12 cellular contexts compared by ENCODE assay signal in the genomic region with DNA sequence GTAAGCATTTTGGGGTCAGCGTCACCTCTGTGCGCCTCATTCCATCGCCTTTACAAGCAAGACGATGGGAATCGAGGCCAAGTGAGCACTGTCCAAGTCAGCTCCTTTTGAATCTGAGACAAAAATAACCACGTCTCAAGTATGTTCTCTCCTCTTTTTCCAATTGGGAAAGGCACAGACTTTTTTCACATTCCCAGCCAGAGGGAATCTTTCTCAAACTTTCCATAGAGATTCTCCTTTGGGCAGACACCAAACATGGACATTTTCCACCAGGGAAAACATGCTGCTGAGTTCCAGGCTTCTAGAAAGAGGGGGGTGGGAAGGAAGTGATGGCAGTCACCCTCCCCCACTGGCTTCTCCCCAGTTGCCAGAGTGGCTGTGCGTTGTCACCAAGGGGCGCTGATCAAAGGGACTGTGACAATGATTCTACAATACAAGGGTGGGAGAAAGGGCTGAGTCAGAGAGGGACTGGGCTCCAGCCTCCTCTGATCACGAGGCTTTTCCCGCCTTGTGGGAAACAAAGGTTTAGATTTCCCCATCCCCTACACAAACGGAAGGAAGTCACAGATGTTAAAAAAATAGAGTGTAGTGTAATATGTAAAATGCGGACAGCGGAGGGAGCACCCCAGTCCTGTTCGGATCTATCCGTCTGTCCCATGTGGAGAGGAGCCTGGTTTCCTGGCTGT. TPM values are rescaled to one million over a fixed set of nuclear protein-coding genes. Genes with fewer than 3 reads are reported as not detected.
DNase-seq lines count a peak whose midpoint lies in the region; ATAC-seq and TF ChIP-seq lines count a peak whose summit lies in the region.
"Had no signal": no experiment of that assay in that cellular context is flagged by ENCODE, and none has a peak within 500 bp of the region (broad histone marks: within the 10 kb centered on the region; RNA-seq: fewer than 3 reads in every experiment).

No MANE protein-coding gene starts in this region.

- no peaks in the 10 kb centered on the region for H3K36me3 Mint-ChIP-seq in endodermal cell (ENCODE audit: low read depth)
- no peaks in the 10 kb centered on the region for H3K36me3 Mint-ChIP-seq in natural killer cell
- H3K36me3 Mint-ChIP-seq: type B pancreatic cell had no signal

- TF ChIP-seq CTCF in endodermal cell (conservative IDR thresholded peaks at IDR 0.05) (no peak), natural killer cell (IDR thresholded peaks at IDR 0.05) (no peak)

- H3K36me3 ChIP-seq in endodermal cell (ENCODE audit: control insufficient read depth, insufficient read depth, low read length) (no peaks in the 10 kb centered on the region), muscle layer of duodenum (ENCODE audit: control insufficient read depth in 1 of 2, insufficient read depth in 2 of 2, low read length in 2 of 2) (no peaks in the 10 kb centered on the region)

- H3K4me3 ChIP-seq in endodermal cell (ENCODE audit: low read length) (no peak overlapping the region), muscle layer of duodenum (ENCODE audit: low read depth in 1 of 2, low read length in 2 of 2) (no peak overlapping the region)

- no peak for DNase-seq in Right ventricle myocardium inferior (ENCODE audit: missing footprints)
- DNase-seq in cardiac septum (ENCODE audit: low spot score) = no peak
- peak; percentile 45 for DNase-seq in endodermal cell
- no peak for DNase-seq in natural killer cell
- DNase-seq in NCI-H2029 (lab: John Stamatoyannopoulos, UW) = no peak
- no peak for DNase-seq in erythroblast (lab: John Stamatoyannopoulos, UW)
- no peak for DNase-seq in T1000 (lab: John Stamatoyannopoulos, UW)
- DNase-seq: NCI-H1694 had no signal

- peak; percentile 34 for ATAC-seq in Right ventricle myocardium inferior
- ATAC-seq in natural killer cell = no peak
- ATAC-seq: HCT116 had no signal

- H3K4me1 Mint-ChIP-seq in endodermal cell (no peaks in the 10 kb centered on the region), natural killer cell (no peaks in the 10 kb centered on the region)

- H3K27ac Mint-ChIP-seq in endodermal cell (no peak overlapping the region), natural killer cell (no peak overlapping the region)
- H3K27ac Mint-ChIP-seq: type B pancreatic cell had no signal

- no peak overlapping the region for H3K9ac ChIP-seq in endodermal cell (ENCODE audit: extremely low read depth, low read length, poor library complexity, severe bottlenecking)

- intact Hi-C loops in Right ventricle myocardium inferior (cut with DNase I) = no loop called here
- intact Hi-C loops in cardiac septum (cut with DNase I) = no loop called here
- intact Hi-C loops in natural killer cell (cut with micrococcal nuclease) = no loop called here

- H3K27ac ChIP-seq in endodermal cell (ENCODE audit: low read depth, low read length) (no peak overlapping the region), muscle layer of duodenum (ENCODE audit: low read length) (peak overlapping the region; percentile 33)
- H3K27ac ChIP-seq: epithelial cell of prostate had no signal

- no peak overlapping the region for H3K4me3 Mint-ChIP-seq in endodermal cell
- no peak overlapping the region for H3K4me3 Mint-ChIP-seq in natural killer cell
- H3K4me3 Mint-ChIP-seq: type B pancreatic cell had no signal

- TF ChIP-seq POLR2A in erythroblast (IDR thresholded peaks at IDR 0.05; ENCODE audit: low read length) = no peak

- H3K9me3 ChIP-seq in endodermal cell (ENCODE audit: control insufficient read depth, low read length) (no peaks in the 10 kb centered on the region), muscle layer of duodenum (ENCODE audit: control insufficient read depth in 1 of 2, low read length in 2 of 2) (no peaks in the 10 kb centered on the region)

- H3K4me1 ChIP-seq in endodermal cell (ENCODE audit: control insufficient read depth, insufficient read depth, low read length) (no peaks in the 10 kb centered on the region), muscle layer of duodenum (ENCODE audit: control insufficient read depth in 1 of 2, insufficient read depth in 2 of 2, low read length in 2 of 2) (no peaks in the 10 kb centered on the region)

- WGBS in endodermal cell (ENCODE audit: insufficient coverage in 1 of 2, insufficient read length in 1 of 2), 2 experiments = 89 to 98% methylated on average over 10 to 11 of the region's 15 CpGs

- H3K9me3 Mint-ChIP-seq in endodermal cell (peaks cover 1% of the 10 kb centered on the region), natural killer cell (no peaks in the 10 kb centered on the region)
- H3K9me3 Mint-ChIP-seq: type B pancreatic cell had no signal

- H3K27me3 ChIP-seq in endodermal cell (ENCODE audit: control insufficient read depth, insufficient read depth, low read length, poor library complexity, severe bottlenecking) = no peaks in the 10 kb centered on the region
- H3K27me3 ChIP-seq in muscle layer of duodenum (ENCODE audit: low read depth, low read length) = no peaks in the 10 kb centered on the region

- H3K27me3 Mint-ChIP-seq in endodermal cell (ENCODE audit: insufficient read depth) = peaks cover 8% of the 10 kb centered on the region
- H3K27me3 Mint-ChIP-seq in natural killer cell (ENCODE audit: low read depth in 2 of 2) = peaks cover 12 to 46% of the 10 kb centered on the region in 2 donors

RNA-seq across cellular contexts. Expression of a gene that starts 48.2 kb away (rescaled TPM):
- total RNA-seq in Right ventricle myocardium inferior (0.16 TPM), cardiac septum (0.40 TPM), endodermal cell (not detected), natural killer cell (not detected)
- polyA plus RNA-seq in endodermal cell (2013, experiment 1 of 2) = 0.28 TPM
- polyA plus RNA-seq in endodermal cell (2013, experiment 2 of 2) = 0.08 TPM
